Comparison of ENCODE assay signal across 8 cellular contexts in the genomic region with DNA sequence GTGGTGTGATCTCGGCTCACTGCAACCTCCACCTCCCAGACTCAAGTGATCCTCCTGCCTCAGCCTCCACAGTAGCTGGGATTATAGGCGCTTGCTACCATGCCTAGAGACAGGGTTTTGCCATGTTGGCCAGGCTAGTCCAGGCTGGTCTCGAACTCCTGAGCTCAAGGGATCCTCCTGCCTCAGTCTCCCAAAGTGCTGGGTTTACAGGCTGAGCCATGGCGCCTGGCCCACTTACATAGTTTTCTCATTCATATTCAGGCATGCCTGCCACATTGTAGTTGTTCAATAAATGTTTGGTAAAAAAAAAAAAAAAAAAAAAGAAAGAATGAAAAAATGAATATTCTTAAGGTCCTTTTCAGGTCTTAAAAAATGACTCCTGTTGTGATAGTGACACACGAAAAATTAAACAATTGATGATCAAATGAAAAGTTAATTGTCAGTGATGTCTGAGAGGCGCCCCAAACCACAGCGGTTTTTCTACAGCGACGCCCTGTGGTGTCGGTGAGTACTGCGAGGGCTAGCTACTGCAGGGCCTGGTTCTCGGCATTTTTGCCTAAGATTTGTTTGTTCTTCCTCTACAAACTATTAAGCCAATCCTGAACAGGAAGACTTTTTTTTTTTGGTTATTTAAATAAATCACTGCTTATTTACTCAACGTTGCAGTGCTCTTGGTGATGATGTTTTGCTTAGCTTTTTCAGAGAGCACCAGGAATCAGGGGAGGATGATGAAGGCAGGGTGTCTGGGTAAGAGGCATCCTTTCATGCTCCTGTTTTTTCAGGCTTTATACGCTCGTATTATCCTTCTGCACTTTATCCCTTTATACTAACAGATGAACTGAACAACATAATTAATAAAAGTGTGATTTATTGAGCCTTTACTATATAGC.
DNase-seq lines count a peak whose midpoint lies in the region; ATAC-seq and TF ChIP-seq lines count a peak whose summit lies in the region.

No MANE protein-coding gene starts in this region.

- H3K4me1 ChIP-seq in RWPE2 (ENCODE audit: insufficient read depth, poor library complexity, severe bottlenecking) (no peaks in the 10 kb centered on the region), mesendoderm (ENCODE audit: control insufficient read depth, low read depth, low read length) (no peaks in the 10 kb centered on the region)

- H3K9me3 ChIP-seq in RWPE2 (ENCODE audit: severe bottlenecking): no peaks in the 10 kb centered on the region

- no peak overlapping the region for H4K8ac ChIP-seq in mesendoderm (ENCODE audit: low read depth, low read length)

- peak; percentile 54 for ATAC-seq in HG03039 (IDR thresholded peaks at IDR 0.05; ENCODE audit: unreplicated experiment)
- peak; percentile 54; the same call in 2 of the 3 replicates for ATAC-seq in RWPE2 (ENCODE audit: low read depth)

- no peak overlapping the region for H2BK5ac ChIP-seq in mesendoderm (ENCODE audit: low read length)

- H3K4ac ChIP-seq in mesendoderm (ENCODE audit: low read depth, low read length): no peak overlapping the region

- no peak overlapping the region for H3K56ac ChIP-seq in mesendoderm (ENCODE audit: low read length)

- H3K79me1 ChIP-seq in mesendoderm (ENCODE audit: low read length): no peaks in the 10 kb centered on the region

- peak; percentile 92 for TF ChIP-seq CTCF in AG09309 (IDR thresholded peaks at IDR 0.05; ENCODE audit: control insufficient read depth, insufficient read depth, low read depth, low read length, missing control alignments)
- TF ChIP-seq CTCF in GM13976 (IDR thresholded peaks at IDR 0.05; ENCODE audit: borderline replicate concordance, control extremely low read depth, extremely low read depth, insufficient read depth, missing control alignments): peak; percentile 75
- peak; percentile 97 for TF ChIP-seq CTCF in RWPE2 (IDR thresholded peaks at IDR 0.05; ENCODE audit: poor library complexity, severe bottlenecking)

- H3K36me3 ChIP-seq in RWPE2 (ENCODE audit: low read depth): no peaks in the 10 kb centered on the region
- no peaks in the 10 kb centered on the region for H3K36me3 ChIP-seq in mesendoderm (ENCODE audit: control insufficient read depth, insufficient read depth, low read length)

- H3K23ac ChIP-seq in mesendoderm (ENCODE audit: low read length): no peak overlapping the region

- no peak for DNase-seq in AG09309 (ENCODE audit: low read depth)
- peak; percentile 37 for DNase-seq in GM13976 (ENCODE audit: low spot score)
- no peak for DNase-seq in RWPE2 (ENCODE audit: low spot score)
- DNase-seq in ecto neural progenitor cell (ENCODE audit: low spot score): peak; percentile 74
- peak; percentile 47 for DNase-seq in mesendoderm
- DNase-seq in ureter (ENCODE audit: low spot score): peak; percentile 64
- DNase-seq in putamen (ENCODE audit: low spot score): no peak

- no peaks in the 10 kb centered on the region for H3K79me2 ChIP-seq in mesendoderm (ENCODE audit: control insufficient read depth, insufficient read depth, low read length)

- in situ Hi-C loops in GM13976 (cut with MboI; ENCODE audit: low sequenced_read_pairs, unreplicated experiment): no loop called here

- H3K18ac ChIP-seq in mesendoderm (ENCODE audit: low read length): no peak overlapping the region

- H3K27me3 ChIP-seq in RWPE2 (ENCODE audit: insufficient read depth, poor library complexity, severe bottlenecking) (no peaks in the 10 kb centered on the region), mesendoderm (ENCODE audit: insufficient read depth, low read length, poor library complexity) (no peaks in the 10 kb centered on the region)

- no peak overlapping the region for H2BK15ac ChIP-seq in mesendoderm (replicated peaks; ENCODE audit: low read depth)

- H2BK120ac ChIP-seq in mesendoderm (ENCODE audit: low read depth, low read length): no peak overlapping the region

- H3K4me3 ChIP-seq in AG09309 (ENCODE audit: control insufficient read depth, low read depth, low read length) (no peak overlapping the region), RWPE2 (ENCODE audit: severe bottlenecking) (no peak overlapping the region), mesendoderm (ENCODE audit: low read length) (no peak overlapping the region)

- H2AK5ac ChIP-seq in mesendoderm (ENCODE audit: low read length): no peak overlapping the region

- no peak overlapping the region for H4K5ac ChIP-seq in mesendoderm (ENCODE audit: low read length)

- WGBS in mesendoderm (ENCODE audit: extremely low coverage, insufficient coverage, low lambda C conversion rate): no CpG with 5 or more reads among the region's 15 CpGs

- H3K4me2 ChIP-seq in mesendoderm (ENCODE audit: low read length): no peak overlapping the region

- H3K9ac ChIP-seq in mesendoderm (ENCODE audit: low read length): no peak overlapping the region

- no peak overlapping the region for H3K27ac ChIP-seq in RWPE2 (ENCODE audit: poor library complexity, severe bottlenecking)
- H3K27ac ChIP-seq in mesendoderm (ENCODE audit: low read depth, low read length): no peak overlapping the region

Comparison
In these comparisons a context has a peak if more than half of its experiments do, and no peak if none do; other contexts are left out.
1. DNase-seq: peak in GM13976 (single experiment), ecto neural progenitor cell (single experiment), mesendoderm (single experiment) and ureter (single experiment); none in AG09309 (single experiment), RWPE2 (single experiment) and putamen (single experiment).
2. Peak in every context shown above with its lines, with median percentiles within 50 percentile points of each other: CTCF ChIP-seq.